In genomic region chr14:79090781-79091180, GRCh38 we compare ENCODE assay signal across 20 cellular contexts.
"Had no signal": no experiment of that assay in that cellular context is flagged by ENCODE, and none has a peak within 500 bp of the region (broad histone marks: within the 10 kb centered on the region; RNA-seq: fewer than 3 reads in every experiment).

No MANE protein-coding gene starts in this region.

- H3K9me3 Mint-ChIP-seq: endodermal cell; mesothelial cell of epicardium; T-helper 2 cell treated with Interferon-gamma antibody and Interleukin-4, amounts not matched to agents 5 μg/mL and 100 μg/mL, for 36 hours had no signal

- H3K4me3 Mint-ChIP-seq: activated CD8-positive, alpha-beta T cell treated with anti-CD3 and anti-CD28 coated beads, Interleukin-2, amount 10 ng/mL, durations not matched to agents 7 days and 5 days; endodermal cell; mesothelial cell of epicardium; naive thymus-derived CD8-positive, alpha-beta T cell; stimulated activated effector memory CD8-positive, alpha-beta T cell treated with anti-CD3 and anti-CD28 coated beads, Interleukin-12 subunit alpha, Interleukin-12 subunit beta, amount 100 ng/mL, for 72 hours; stimulated activated naive CD8-positive, alpha-beta T cell treated with anti-CD3 and anti-CD28 coated beads, Interleukin-15, amount 100 ng/mL, for 72 hours; T-cell; T-helper 2 cell treated with Interferon-gamma antibody and Interleukin-4, amounts not matched to agents 5 μg/mL and 100 μg/mL, for 36 hours had no signal

- H3K36me3 Mint-ChIP-seq: activated naive CD4-positive, alpha-beta T cell treated with anti-CD3 and anti-CD28 coated beads, Interleukin-2, amount 50 U/mL, for 72 hours; mesothelial cell of epicardium; naive thymus-derived CD8-positive, alpha-beta T cell; stimulated activated effector memory CD8-positive, alpha-beta T cell treated with anti-CD3 and anti-CD28 coated beads, Interleukin-12 subunit alpha, Interleukin-12 subunit beta, amount 100 ng/mL, for 72 hours; T-cell had no signal

- H3K27ac Mint-ChIP-seq: activated CD8-positive, alpha-beta T cell treated with anti-CD3 and anti-CD28 coated beads, Interleukin-2, amount 10 ng/mL, durations not matched to agents 7 days and 5 days; activated naive CD4-positive, alpha-beta T cell treated with anti-CD3 and anti-CD28 coated beads, Interleukin-2, amount 50 U/mL, for 72 hours; endodermal cell; mesothelial cell of epicardium; naive thymus-derived CD8-positive, alpha-beta T cell; stimulated activated effector memory CD8-positive, alpha-beta T cell treated with anti-CD3 and anti-CD28 coated beads, Interleukin-12 subunit alpha, Interleukin-12 subunit beta, amount 100 ng/mL, for 72 hours; stimulated activated naive CD8-positive, alpha-beta T cell treated with anti-CD3 and anti-CD28 coated beads, Interleukin-15, amount 100 ng/mL, for 72 hours; T-cell; T-helper 2 cell treated with Interferon-gamma antibody and Interleukin-4, amounts not matched to agents 5 μg/mL and 100 μg/mL, for 36 hours had no signal

- H3K27me3 Mint-ChIP-seq: stimulated activated naive CD8-positive, alpha-beta T cell treated with anti-CD3 and anti-CD28 coated beads, Interleukin-15, amount 100 ng/mL, for 72 hours; T-cell had no signal

- ATAC-seq: activated CD8-positive, alpha-beta T cell treated with anti-CD3 and anti-CD28 coated beads, Interleukin-2, amount 10 ng/mL, durations not matched to agents 7 days and 5 days; activated naive CD4-positive, alpha-beta T cell treated with anti-CD3 and anti-CD28 coated beads, Interleukin-2, amount 50 U/mL, for 72 hours; naive thymus-derived CD8-positive, alpha-beta T cell; stimulated activated effector memory CD8-positive, alpha-beta T cell treated with anti-CD3 and anti-CD28 coated beads, Interleukin-12 subunit alpha, Interleukin-12 subunit beta, amount 100 ng/mL, for 72 hours; stimulated activated naive CD8-positive, alpha-beta T cell treated with anti-CD3 and anti-CD28 coated beads, Interleukin-15, amount 100 ng/mL, for 72 hours; T-cell had no signal

- DNase-seq: activated CD4-positive, alpha-beta T cell treated with anti-CD3 and anti-CD28 coated beads for 1 hour; activated CD4-positive, alpha-beta T cell treated with anti-CD3 and anti-CD28 coated beads, Interleukin-2, amount 50 U/mL, for 1 hour; activated CD8-positive, alpha-beta T cell treated with anti-CD3 and anti-CD28 coated beads, Interleukin-2, amount 10 ng/mL, durations not matched to agents 7 days and 5 days; activated T-cell treated with anti-CD3 and anti-CD28 coated beads, Interleukin-2, amount 50 U/mL, for 1 hour; aorta; brain microvascular endothelial cell; colonic mucosa; dorsolateral prefrontal cortex; foreskin fibroblast; glutamatergic neuron; left ventricle myocardium inferior; naive thymus-derived CD8-positive, alpha-beta T cell; stimulated activated CD4-positive, alpha-beta T cell treated with anti-CD3 and anti-CD28 coated beads, Interleukin-1b, Interleukin-23, amount 100 ng/mL, for 48 hours; stimulated activated naive CD8-positive, alpha-beta T cell treated with anti-CD3 and anti-CD28 coated beads, Interleukin-15, amount 100 ng/mL, for 72 hours; T-cell had no signal

- H3K4me1 Mint-ChIP-seq: naive thymus-derived CD8-positive, alpha-beta T cell; stimulated activated effector memory CD8-positive, alpha-beta T cell treated with anti-CD3 and anti-CD28 coated beads, Interleukin-12 subunit alpha, Interleukin-12 subunit beta, amount 100 ng/mL, for 72 hours; stimulated activated naive CD8-positive, alpha-beta T cell treated with anti-CD3 and anti-CD28 coated beads, Interleukin-15, amount 100 ng/mL, for 72 hours; T-cell had no signal
